In the genomic region with DNA sequence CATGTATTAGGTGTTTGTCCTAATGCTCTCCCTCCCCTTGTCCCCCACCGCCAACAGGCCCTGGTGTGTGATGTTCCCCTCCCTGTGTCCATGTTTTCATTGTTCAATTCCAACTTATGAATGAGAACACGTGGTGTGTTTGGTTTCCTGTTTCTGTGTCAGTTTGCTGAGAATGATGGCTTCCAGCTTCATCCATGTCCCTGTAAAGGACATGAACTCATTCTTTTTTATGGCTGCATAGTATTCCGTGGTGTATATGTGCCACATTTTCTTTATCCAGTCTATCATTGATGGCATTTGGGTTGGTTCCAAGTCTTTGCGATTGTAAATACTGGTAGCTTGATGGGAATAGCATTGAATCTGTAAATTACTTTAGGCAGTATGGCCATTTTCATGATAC, we compare ENCODE assay signal across 2 cellular contexts.
TF ChIP-seq lines count a peak whose summit lies in the region.

No MANE protein-coding gene starts in this region.

TF ChIP-seq in HEK293, 187 proteins besides CTCF, POLR2A, EP300 and RAD21:
- TF ChIP-seq ZNF146 (tag by site-specific recombination; IDR thresholded peaks at IDR 0.05), result peak; percentile 79

TF ChIP-seq in K562, 482 proteins besides CTCF, POLR2A, EP300 and RAD21:
- TF ChIP-seq ZNF146 (CRISPR knock-in tag; IDR thresholded peaks at IDR 0.05; ENCODE audit: unreplicated experiment), result peak; percentile 72
TF ChIP-seq in K562: peak in this region for 1; not testable (repeated sequence) for 481.
